In genomic region chr19:38317104-38317612, GRCh38 we compare ENCODE assay signal across 11 cellular contexts. TPM values are rescaled to one million over a fixed set of nuclear protein-coding genes. Genes with fewer than 3 reads are reported as not detected.
DNase-seq lines count a peak whose midpoint lies in the region; ATAC-seq and TF ChIP-seq lines count a peak whose summit lies in the region.
"Had no signal": no experiment of that assay in that cellular context is flagged by ENCODE, and none has a peak within 500 bp of the region (broad histone marks: within the 10 kb centered on the region; RNA-seq: fewer than 3 reads in every experiment).

No MANE protein-coding gene starts in this region.

- H3K27me3 Mint-ChIP-seq in T-helper 1 cell treated with Interleukin-12 subunit alpha and Interleukin-12 subunit beta and Interleukin-4 antibody, amounts not matched to agents 30 μg/mL and 1 μg/mL, for 36 hours (ENCODE audit: low read depth) = no peaks in the 10 kb centered on the region

- H3K4me3 ChIP-seq in dorsolateral prefrontal cortex = peak overlapping the region in 17 of 59 donors; percentile 19 to 92 (median 84)
- H3K4me3 ChIP-seq: lung had no signal

- H3K4me1 Mint-ChIP-seq in T-helper 1 cell treated with Interleukin-12 subunit alpha and Interleukin-12 subunit beta and Interleukin-4 antibody, amounts not matched to agents 30 μg/mL and 1 μg/mL, for 36 hours (ENCODE audit: low read depth) = peaks cover 56% of the 10 kb centered on the region

- H3K4me3 Mint-ChIP-seq in T-helper 1 cell treated with Interleukin-12 subunit alpha and Interleukin-12 subunit beta and Interleukin-4 antibody, amounts not matched to agents 30 μg/mL and 1 μg/mL, for 36 hours = peak overlapping the region; percentile 91

- H3K9me3 Mint-ChIP-seq in T-helper 1 cell treated with Interleukin-12 subunit alpha and Interleukin-12 subunit beta and Interleukin-4 antibody, amounts not matched to agents 30 μg/mL and 1 μg/mL, for 36 hours = no peaks in the 10 kb centered on the region

- H3K27me3 ChIP-seq in dorsolateral prefrontal cortex = no peaks in the 10 kb centered on the region

- peaks cover 1% of the 10 kb centered on the region for H3K36me3 Mint-ChIP-seq in T-helper 1 cell treated with Interleukin-12 subunit alpha and Interleukin-12 subunit beta and Interleukin-4 antibody, amounts not matched to agents 30 μg/mL and 1 μg/mL, for 36 hours (ENCODE audit: low read depth)

- intact Hi-C loops in dorsolateral prefrontal cortex (cut with DNase I) = loop anchor here (5.0 kb wide), 3 partner anchors 50 to 75 kb away; partner anchors contain the start of gene PPP1R14A (in 1 of the 2)

- DNase-seq in activated CD8-positive, alpha-beta memory T cell treated with anti-CD3 and anti-CD28 coated beads for 24 hours = peak; percentile 66
- no peak for DNase-seq in activated CD8-positive, alpha-beta memory T cell treated with anti-CD3 and anti-CD28 coated beads, Interleukin-2, amount 50 U/mL, for 4 hours
- DNase-seq in dorsolateral prefrontal cortex (no peak), NCI-H2171 treated with DMSO at 0.1 percent for 48 hours (lab: John Stamatoyannopoulos, UW) (no peak), left lobe of liver (ENCODE audit: low spot score) (no peak), DMS53 (lab: John Stamatoyannopoulos, UW) (no peak)
- peak; percentile 27 for DNase-seq in stimulated activated naive CD8-positive, alpha-beta T cell treated with anti-CD3 and anti-CD28 coated beads, Interleukin-15, Interleukin-2, amounts not matched to agents 100 U/mL and 50 U/mL, for 24 hours
- DNase-seq: SK-N-SH had no signal

- peak overlapping the region; percentile 91 for H3K27ac Mint-ChIP-seq in T-helper 1 cell treated with Interleukin-12 subunit alpha and Interleukin-12 subunit beta and Interleukin-4 antibody, amounts not matched to agents 30 μg/mL and 1 μg/mL, for 36 hours

- H3K27ac ChIP-seq in dorsolateral prefrontal cortex = peak overlapping the region in 36 of 59 donors; percentile 11 to 96 (median 90)

- no peak for TF ChIP-seq CTCF in dorsolateral prefrontal cortex (IDR thresholded peaks at IDR 0.05 in 54 of 56, conservative IDR thresholded peaks at IDR 0.05 in 2 of 56; ENCODE audit: low read depth in 1 of 56, partially characterized antibody in 56 of 56)

- no peak for ATAC-seq in stimulated activated naive CD8-positive, alpha-beta T cell treated with anti-CD3 and anti-CD28 coated beads, Interleukin-15, Interleukin-2, amounts not matched to agents 100 U/mL and 50 U/mL, for 24 hours
- no peak for ATAC-seq in left lobe of liver

RNA-seq across cellular contexts. Expression of gene YIF1B, which starts 1.4 kb away (rescaled TPM):
- 10 to 100 TPM; 31.5 to 70.0 (median 48.6) TPM for total RNA-seq in dorsolateral prefrontal cortex
- total RNA-seq in left lobe of liver = 41.7 TPM

RNA-seq across cellular contexts. Expression of gene KCNK6, which starts 2.5 kb away (rescaled TPM):
- total RNA-seq in dorsolateral prefrontal cortex (1 to 10 TPM in 110 of 120 experiments, under 1 TPM in 10; 0.64 to 3.9 (median 1.7) TPM), left lobe of liver (1.4 TPM)

RNA-seq across cellular contexts. Expression of gene C19orf33, which starts 13.1 kb away (rescaled TPM):
- total RNA-seq in dorsolateral prefrontal cortex = 1 to 10 TPM in 38 of 120 experiments, under 1 TPM in 1, not detected in 81; 1.00 to 5.1 (median 2.0) TPM
- 0.40 TPM for total RNA-seq in left lobe of liver
- total RNA-seq: cerebellum had no signal

RNA-seq across cellular contexts. Expression of gene CATSPERG, which starts 18.5 kb away (rescaled TPM):
- total RNA-seq in dorsolateral prefrontal cortex (10 to 100 TPM in 88 of 120 experiments, 1 to 10 TPM in 32; 5.7 to 29.9 (median 13.4) TPM), left lobe of liver (4.0 TPM)

RNA-seq across cellular contexts. Expression of gene SPINT2, which starts 52.8 kb away (rescaled TPM):
- 100 to 1,000 TPM in 44 of 120 experiments, 10 to 100 TPM in 76; 41.9 to 135 (median 92.4) TPM for total RNA-seq in dorsolateral prefrontal cortex
- 7.3 TPM for total RNA-seq in left lobe of liver

Comparison
In these comparisons a context has a peak if more than half of its experiments do, and no peak if none do; other contexts are left out.
1. DNase-seq: peak in activated CD8-positive, alpha-beta memory T cell treated with anti-CD3 and anti-CD28 coated beads for 24 hours (single experiment) and stimulated activated naive CD8-positive, alpha-beta T cell treated with anti-CD3 and anti-CD28 coated beads, Interleukin-15, Interleukin-2, amounts not matched to agents 100 U/mL and 50 U/mL, for 24 hours (single experiment); none in activated CD8-positive, alpha-beta memory T cell treated with anti-CD3 and anti-CD28 coated beads, Interleukin-2, amount 50 U/mL, for 4 hours (single experiment), dorsolateral prefrontal cortex (0 of 10), NCI-H2171 treated with DMSO at 0.1 percent for 48 hours (single experiment), left lobe of liver (single experiment) and DMS53 (single experiment).